1 cellular context compared by ENCODE assay signal in genomic region chr1:86382878-86383277, GRCh38.
TF ChIP-seq lines count a peak whose summit lies in the region.

No MANE protein-coding gene starts in this region.

TF ChIP-seq in HepG2, 621 proteins besides CTCF, POLR2A, EP300 and RAD21 (continued from another document):
- no peak for TF ChIP-seq SNAPC2 (CRISPR knock-in tag; IDR thresholded peaks at IDR 0.05)
- no peak for TF ChIP-seq ZNF224 (CRISPR knock-in tag; IDR thresholded peaks at IDR 0.05)
- no peak for TF ChIP-seq CENPBD1 (CRISPR knock-in tag; IDR thresholded peaks at IDR 0.05; ENCODE audit: borderline replicate concordance, low read depth)
- no peak for TF ChIP-seq CHD2 (IDR thresholded peaks at IDR 0.05; ENCODE audit: low read depth, low read length)
- no peak for TF ChIP-seq SSRP1 (CRISPR knock-in tag; IDR thresholded peaks at IDR 0.05)
- TF ChIP-seq ZNF558 (CRISPR knock-in tag; IDR thresholded peaks at IDR 0.05; ENCODE audit: borderline replicate concordance), result no peak
- no peak for TF ChIP-seq RELA (CRISPR knock-in tag; IDR thresholded peaks at IDR 0.05)
- no peak for TF ChIP-seq ZNF687 (CRISPR knock-in tag; IDR thresholded peaks at IDR 0.05)
- TF ChIP-seq ZNF329 (CRISPR knock-in tag; IDR thresholded peaks at IDR 0.05; ENCODE audit: low read depth), result no peak
- TF ChIP-seq NCOR1 (IDR thresholded peaks at IDR 0.05; ENCODE audit: borderline replicate concordance, low read length), result no peak
- no peak for TF ChIP-seq BCLAF1 (IDR thresholded peaks at IDR 0.05)
- no peak for TF ChIP-seq ZNF580 (CRISPR knock-in tag; IDR thresholded peaks at IDR 0.05; ENCODE audit: borderline replicate concordance, low read depth)
